In genomic region chr13:24968416-24968815, GRCh38 we compare ENCODE assay signal across 8 cellular contexts.
DNase-seq lines count a peak whose midpoint lies in the region; ATAC-seq and TF ChIP-seq lines count a peak whose summit lies in the region.
"Not testable (repeated sequence)": the region's sequence is repeated elsewhere in the genome, so short reads cannot be mapped to it uniquely, and the experiment has no call there.

No MANE protein-coding gene starts in this region.

- peak; percentile 36 for ATAC-seq in foreskin keratinocyte
- ATAC-seq in lower lobe of right lung = not testable (repeated sequence)

- not testable (repeated sequence) for H3K9me3 ChIP-seq in HUES48 (ENCODE audit: control insufficient read depth, insufficient read depth, low read length); breast epithelium; lower lobe of right lung; uterus

- TF ChIP-seq CTCF in breast epithelium (IDR thresholded peaks at IDR 0.05) = peak in 1 of 3 donors; percentile 34
- TF ChIP-seq CTCF in foreskin keratinocyte (conservative IDR thresholded peaks at IDR 0.05) = peak; percentile 55
- TF ChIP-seq CTCF in lower lobe of right lung (IDR thresholded peaks at IDR 0.05) = peak; percentile 35
- peak in 1 of 4 experiments; percentile 12 for TF ChIP-seq CTCF in uterus (IDR thresholded peaks at IDR 0.05)

- peak; percentile 57 for DNase-seq in DMS53 (lab: John Stamatoyannopoulos, UW)
- DNase-seq in T-helper 2 cell treated with Interferon-gamma antibody and Interleukin-4, amounts not matched to agents 5 μg/mL and 100 μg/mL, for 36 hours (ENCODE audit: low spot score); breast epithelium (ENCODE audit: low spot score in 2 of 2); foreskin keratinocyte; lower lobe of right lung; uterus: not testable (repeated sequence)

- not testable (repeated sequence) for H3K9me3 Mint-ChIP-seq in T-helper 2 cell treated with Interferon-gamma antibody and Interleukin-4, amounts not matched to agents 5 μg/mL and 100 μg/mL, for 36 hours

- not testable (repeated sequence) for TF ChIP-seq POLR2A in breast epithelium (IDR thresholded peaks at IDR 0.05); uterus (IDR thresholded peaks at IDR 0.05)

- H3K27me3 Mint-ChIP-seq in T-helper 2 cell treated with Interferon-gamma antibody and Interleukin-4, amounts not matched to agents 5 μg/mL and 100 μg/mL, for 36 hours (ENCODE audit: low read depth) = not testable (repeated sequence)

- H3K4me3 Mint-ChIP-seq in T-helper 2 cell treated with Interferon-gamma antibody and Interleukin-4, amounts not matched to agents 5 μg/mL and 100 μg/mL, for 36 hours = peak overlapping the region; percentile 48

- intact Hi-C loops in breast epithelium (cut with DNase I; ENCODE audit: low total_unique reads); lower lobe of right lung (cut with DNase I); uterus (cut with DNase I; ENCODE audit: low total_unique reads): not testable (repeated sequence)

- H3K4me3 ChIP-seq in HUES48 (ENCODE audit: low read depth, low read length) (peak overlapping the region; percentile 60), breast epithelium (peak overlapping the region; percentile 31 to 64 (median 45)), lower lobe of right lung (peak overlapping the region; percentile 34), rectal smooth muscle tissue (ENCODE audit: low read length) (peak overlapping the region; percentile 59), uterus (peak overlapping the region in 1 of 2 donors; percentile 34)

- not testable (repeated sequence) for H3K4me1 Mint-ChIP-seq in T-helper 2 cell treated with Interferon-gamma antibody and Interleukin-4, amounts not matched to agents 5 μg/mL and 100 μg/mL, for 36 hours (ENCODE audit: low read depth)

- H3K27ac Mint-ChIP-seq in T-helper 2 cell treated with Interferon-gamma antibody and Interleukin-4, amounts not matched to agents 5 μg/mL and 100 μg/mL, for 36 hours = peak overlapping the region; percentile 31

- not testable (repeated sequence) for H3K36me3 Mint-ChIP-seq in T-helper 2 cell treated with Interferon-gamma antibody and Interleukin-4, amounts not matched to agents 5 μg/mL and 100 μg/mL, for 36 hours (ENCODE audit: low read depth)

- H3K27ac ChIP-seq in HUES48 (ENCODE audit: low read depth, low read length); breast epithelium; foreskin keratinocyte; lower lobe of right lung; rectal smooth muscle tissue (ENCODE audit: low read depth, low read length): not testable (repeated sequence)
- peak overlapping the region; percentile 25 to 37 for H3K27ac ChIP-seq in uterus

- H3K36me3 ChIP-seq in HUES48 (ENCODE audit: control insufficient read depth, insufficient read depth, low read length); breast epithelium; lower lobe of right lung; rectal smooth muscle tissue (ENCODE audit: control insufficient read depth, insufficient read depth, low read length); uterus: not testable (repeated sequence)

- not testable (repeated sequence) for H3K4me1 ChIP-seq in HUES48 (ENCODE audit: control insufficient read depth, insufficient read depth, low read length); breast epithelium; foreskin keratinocyte; lower lobe of right lung; rectal smooth muscle tissue (ENCODE audit: control insufficient read depth, insufficient read depth, low read length); uterus

- not testable (repeated sequence) for H3K9ac ChIP-seq in HUES48 (ENCODE audit: low read depth, low read length); rectal smooth muscle tissue (ENCODE audit: low read length)

- H3K27me3 ChIP-seq in HUES48 (ENCODE audit: control insufficient read depth, insufficient read depth, low read length); breast epithelium; foreskin keratinocyte; lower lobe of right lung (ENCODE audit: low read depth); rectal smooth muscle tissue (ENCODE audit: control insufficient read depth, insufficient read depth, low read length); uterus: not testable (repeated sequence)
